8 cellular contexts compared by ENCODE assay signal in genomic region chr17:44688675-44689491, GRCh38. TPM values are rescaled to one million over a fixed set of nuclear protein-coding genes. Genes with fewer than 3 reads are reported as not detected.
DNase-seq lines count a peak whose midpoint lies in the region; ATAC-seq and TF ChIP-seq lines count a peak whose summit lies in the region.

No MANE protein-coding gene starts in this region.

- peaks cover 4% of the 10 kb centered on the region; the same call in 1 of the 2 replicates for H3K36me3 Mint-ChIP-seq in HFFc6 (ENCODE audit: low read depth)

- H3K4me1 ChIP-seq in gastroesophageal sphincter: peaks cover 0 to 24% (median 7%) of the 10 kb centered on the region in 3 donors

- no peaks in the 10 kb centered on the region for H3K9me3 Mint-ChIP-seq in HFFc6

- no peaks in the 10 kb centered on the region for H3K27me3 Mint-ChIP-seq in HFFc6 (ENCODE audit: insufficient read depth)

- H3K27ac ChIP-seq in gastroesophageal sphincter: peak overlapping the region; percentile 83 to 91 (median 86)

- no peaks in the 10 kb centered on the region for H3K9me3 ChIP-seq in gastroesophageal sphincter

- TF ChIP-seq POLR2A in gastroesophageal sphincter (IDR thresholded peaks at IDR 0.05): no peak

- H3K4me3 ChIP-seq in gastroesophageal sphincter: peak overlapping the region; percentile 59 to 75

- 0 to 4% methylated on average over 7 to 10 of the region's 13 CpGs for WGBS in gastroesophageal sphincter (ENCODE audit: low coverage in 1 of 2), 2 donors

- TF ChIP-seq EP300 in gastroesophageal sphincter (IDR thresholded peaks at IDR 0.05): no peak

- H3K36me3 ChIP-seq in gastroesophageal sphincter: peaks cover 0 to 19% of the 10 kb centered on the region in 2 donors

- H3K27me3 ChIP-seq in gastroesophageal sphincter: no peaks in the 10 kb centered on the region

- H3K27ac Mint-ChIP-seq in HFFc6: peak overlapping the region; percentile 98

- peak overlapping the region; percentile 98 for H3K4me3 Mint-ChIP-seq in HFFc6

- peak; percentile 10 for DNase-seq in COLO829 (ENCODE audit: low spot score)
- DNase-seq in HFFc6: no peak
- DNase-seq in activated CD4-positive, alpha-beta T cell treated with anti-CD3 and anti-CD28 coated beads for 48 hours: peak; percentile 24
- DNase-seq in renal cortical epithelial cell (ENCODE audit: low read depth): peak; percentile 18
- DNase-seq in stimulated activated CD4-positive, alpha-beta T cell treated with anti-CD3 and anti-CD28 coated beads, Interleukin-4, amount 100 ng/mL, for 24 hours: no peak
- no peak for DNase-seq in NCI-H187 treated with DMSO at 0.1 percent for 48 hours (lab: John Stamatoyannopoulos, UW)

- H3K4me1 Mint-ChIP-seq in HFFc6 (ENCODE audit: low read depth): peaks cover 17% of the 10 kb centered on the region

- ATAC-seq in gastroesophageal sphincter (no peak), HG03354 (IDR thresholded peaks at IDR 0.05; ENCODE audit: poor library complexity, severe bottlenecking, unreplicated experiment) (no peak)

- TF ChIP-seq CTCF in HFFc6 (IDR thresholded peaks at IDR 0.05) (no peak), gastroesophageal sphincter (IDR thresholded peaks at IDR 0.05) (no peak)

RNA-seq across cellular contexts. Expression of gene CCDC43, which starts 0.7 kb away (rescaled TPM):
- 10 to 100 TPM; 29.4 to 33.3 (median 31.0) TPM for total RNA-seq in HFFc6 (2021; fragmentation: NEBNext Ultra II Directional; extraction: Animal tissue kit (Norgen Biotek cat#: 25700))
- 10 to 100 TPM; 16.7 to 21.0 (median 18.6) TPM for total RNA-seq in gastroesophageal sphincter
- 31.8 and 51.2 TPM in 2 replicates for total RNA-seq in renal cortical epithelial cell

RNA-seq across cellular contexts. Expression of gene DBF4B, which starts 19.6 kb away (rescaled TPM):
- total RNA-seq in HFFc6 (2021; fragmentation: NEBNext Ultra II Directional; extraction: Animal tissue kit (Norgen Biotek cat#: 25700)): 10 to 100 TPM in 5 of 6 experiments, 1 to 10 TPM in 1; 5.5 to 11.9 (median 10.8) TPM
- total RNA-seq in gastroesophageal sphincter (1 to 10 TPM in 3 of 4 donors, under 1 TPM in 1; 0.96 to 7.2 (median 3.9) TPM), renal cortical epithelial cell (3.9 and 6.3 TPM in 2 replicates)

RNA-seq across cellular contexts. Expression of gene MEIOC, which starts 32.6 kb away (rescaled TPM):
- total RNA-seq in HFFc6 (2021; fragmentation: NEBNext Ultra II Directional; extraction: Animal tissue kit (Norgen Biotek cat#: 25700)): under 1 TPM in 2 of 6 experiments, not detected in 4; 0.09 to 0.14 TPM
- total RNA-seq in gastroesophageal sphincter: under 1 TPM in 2 of 4 donors, not detected in 2; 0.12 to 0.47 TPM
- 1.0 and 1.5 TPM in 2 replicates for total RNA-seq in renal cortical epithelial cell

Comparison
In these comparisons a context has a peak if more than half of its experiments do, and no peak if none do; other contexts are left out.
1. DNase-seq: peak in COLO829 (single experiment), activated CD4-positive, alpha-beta T cell treated with anti-CD3 and anti-CD28 coated beads for 48 hours (single experiment) and renal cortical epithelial cell (single experiment); none in HFFc6 (single experiment), stimulated activated CD4-positive, alpha-beta T cell treated with anti-CD3 and anti-CD28 coated beads, Interleukin-4, amount 100 ng/mL, for 24 hours (single experiment) and NCI-H187 treated with DMSO at 0.1 percent for 48 hours (single experiment).